ENCODE assay signal across 7 cellular contexts in genomic region chr12:111835531-111836181, GRCh38. TPM values are rescaled to one million over a fixed set of nuclear protein-coding genes. Genes with fewer than 3 reads are reported as not detected.
DNase-seq lines count a peak whose midpoint lies in the region; ATAC-seq and TF ChIP-seq lines count a peak whose summit lies in the region.
"Not testable (repeated sequence)": the region's sequence is repeated elsewhere in the genome, so short reads cannot be mapped to it uniquely, and the experiment has no call there.

No MANE protein-coding gene starts in this region.

- not testable (repeated sequence) for H3K23ac ChIP-seq in mesenchymal stem cell (ENCODE audit: low read length in 2 of 2); trophoblast cell (ENCODE audit: low read length)

- peaks cover 26% of the 10 kb centered on the region for H3K36me3 Mint-ChIP-seq in CD8-positive, alpha-beta T cell
- H3K36me3 Mint-ChIP-seq in activated T-helper 17 cell treated with anti-CD3 and anti-CD28 coated beads, Interleukin-2, amount 50 U/mL, for 72 hours (ENCODE audit: low read depth): peaks cover 21% of the 10 kb centered on the region

- H3K4me3 ChIP-seq in CD8-positive, alpha-beta T cell (ENCODE audit: low read depth, low read length); PC-9; left ventricle myocardium inferior; mesenchymal stem cell (ENCODE audit: insufficient read depth in 1 of 2, low read depth in 1 of 2, low read length in 2 of 2); trophoblast cell (ENCODE audit: low read depth, low read length): not testable (repeated sequence)
- peak overlapping the region; percentile 45; the same call in 1 of the 2 replicates for H3K4me3 ChIP-seq in HL-60 (replicated peaks; ENCODE audit: insufficient read depth, low read length)

- peak overlapping the region; percentile 60 for H3K27ac Mint-ChIP-seq in CD8-positive, alpha-beta T cell
- H3K27ac Mint-ChIP-seq in activated T-helper 17 cell treated with anti-CD3 and anti-CD28 coated beads, Interleukin-2, amount 50 U/mL, for 72 hours: not testable (repeated sequence)

- not testable (repeated sequence) for H2AK5ac ChIP-seq in mesenchymal stem cell (ENCODE audit: low read length, severe bottlenecking); trophoblast cell (ENCODE audit: low read length)

- CTCF ChIA-PET in CD8-positive, alpha-beta T cell (lab: Charles Lee): interaction anchor here (0.8 to 1.3 kb wide), 2 partner anchors 10 to 22 kb away, joined by 4 read pairs; no protein-coding TSS in a partner anchor
- CTCF ChIA-PET in PC-9 (lab: Charles Lee): not testable (repeated sequence)

- peak overlapping the region; percentile 15 for H4K91ac ChIP-seq in mesenchymal stem cell (ENCODE audit: low read length)
- not testable (repeated sequence) for H4K91ac ChIP-seq in trophoblast cell (ENCODE audit: low read depth, low read length)

- peak overlapping the region; percentile 76; the same call in 1 of the 2 replicates for H2AFZ ChIP-seq in PC-9
- not testable (repeated sequence) for H2AFZ ChIP-seq in mesenchymal stem cell (ENCODE audit: low read depth, low read length); trophoblast cell (ENCODE audit: insufficient read depth, low read length, poor library complexity)

- not testable (repeated sequence) for H3K36me3 ChIP-seq in CD8-positive, alpha-beta T cell (ENCODE audit: insufficient read depth, low read length); PC-9 (ENCODE audit: low read depth); trophoblast cell (ENCODE audit: control insufficient read depth in 1 of 2, insufficient read depth in 2 of 2, low read length in 2 of 2)
- H3K36me3 ChIP-seq in left ventricle myocardium inferior: peaks cover 12% of the 10 kb centered on the region
- peaks cover 0 to 11% of the 10 kb centered on the region in 2 experiments for H3K36me3 ChIP-seq in mesenchymal stem cell (ENCODE audit: control insufficient read depth in 1 of 2, insufficient read depth in 2 of 2, low read depth in 1 of 2, low read length in 2 of 2)

- not testable (repeated sequence) for ATAC-seq in CD8-positive, alpha-beta T cell; activated T-helper 17 cell treated with anti-CD3 and anti-CD28 coated beads, Interleukin-2, amount 50 U/mL, for 72 hours (replicated peaks)

- not testable (repeated sequence) for H3K27me3 Mint-ChIP-seq in CD8-positive, alpha-beta T cell (ENCODE audit: low read depth); activated T-helper 17 cell treated with anti-CD3 and anti-CD28 coated beads, Interleukin-2, amount 50 U/mL, for 72 hours

- POLR2A ChIA-PET in CD8-positive, alpha-beta T cell (lab: Charles Lee); PC-9 (lab: Charles Lee; ENCODE audit: unreplicated experiment): not testable (repeated sequence)

- not testable (repeated sequence) for H3K79me1 ChIP-seq in mesenchymal stem cell (replicated peaks; ENCODE audit: low read length, poor library complexity, severe bottlenecking); trophoblast cell (ENCODE audit: low read length)

- H3K79me2 ChIP-seq in PC-9 (ENCODE audit: low read depth): peaks cover 11% of the 10 kb centered on the region
- not testable (repeated sequence) for H3K79me2 ChIP-seq in trophoblast cell (ENCODE audit: control insufficient read depth, insufficient read depth, low read length, poor library complexity)

- not testable (repeated sequence) for H4K20me1 ChIP-seq in PC-9 (ENCODE audit: insufficient read depth)

- H4K8ac ChIP-seq in mesenchymal stem cell (ENCODE audit: low read length): not testable (repeated sequence)
- H4K8ac ChIP-seq in trophoblast cell (ENCODE audit: low read depth, low read length): peak overlapping the region; percentile 19

- peak overlapping the region; percentile 43 for H4K12ac ChIP-seq in trophoblast cell (ENCODE audit: low read depth, low read length)

- H3F3A ChIP-seq in PC-9 (ENCODE audit: insufficient read depth, low read depth): not testable (repeated sequence)

- H3K4me2 ChIP-seq in PC-9: peak overlapping the region; percentile 76
- not testable (repeated sequence) for H3K4me2 ChIP-seq in mesenchymal stem cell (ENCODE audit: low read length, poor library complexity, severe bottlenecking); trophoblast cell (ENCODE audit: low read length)

- not testable (repeated sequence) for H2BK15ac ChIP-seq in mesenchymal stem cell (ENCODE audit: low read depth, poor library complexity, severe bottlenecking)

- H3K4me3 Mint-ChIP-seq in CD8-positive, alpha-beta T cell: not testable (repeated sequence)
- peak overlapping the region; percentile 6 for H3K4me3 Mint-ChIP-seq in activated T-helper 17 cell treated with anti-CD3 and anti-CD28 coated beads, Interleukin-2, amount 50 U/mL, for 72 hours

- H3K14ac ChIP-seq in mesenchymal stem cell (ENCODE audit: low read length in 2 of 2); trophoblast cell (ENCODE audit: low read length): not testable (repeated sequence)

- BruUV-seq in PC-9 (replicated peaks; lab: Mats Ljungman, UMichigan): not testable (repeated sequence)

- peaks cover 39% of the 10 kb centered on the region for H3K4me1 Mint-ChIP-seq in CD8-positive, alpha-beta T cell (ENCODE audit: low read depth)
- not testable (repeated sequence) for H3K4me1 Mint-ChIP-seq in activated T-helper 17 cell treated with anti-CD3 and anti-CD28 coated beads, Interleukin-2, amount 50 U/mL, for 72 hours

- WGBS in mesenchymal stem cell: 92% methylated on average over 25 of the region's 28 CpGs
- no CpG with 5 or more reads among the region's 28 CpGs for WGBS in trophoblast cell (ENCODE audit: extremely low coverage, insufficient coverage, insufficient read length)

- intact Hi-C loops in CD8-positive, alpha-beta T cell (cut with DNase I, micrococcal nuclease); PC-9 (cut with micrococcal nuclease; ENCODE audit: unreplicated experiment); left ventricle myocardium inferior (cut with micrococcal nuclease): not testable (repeated sequence)

- peaks cover 17% of the 10 kb centered on the region for H3K4me1 ChIP-seq in CD8-positive, alpha-beta T cell (ENCODE audit: insufficient read depth, low read length)
- H3K4me1 ChIP-seq in PC-9 (replicated peaks; ENCODE audit: insufficient read depth) (peaks cover 15% of the 10 kb centered on the region), left ventricle myocardium inferior (peaks cover 12% of the 10 kb centered on the region)
- H3K4me1 ChIP-seq in mesenchymal stem cell (ENCODE audit: control insufficient read depth, insufficient read depth, low read depth, low read length); trophoblast cell (ENCODE audit: control insufficient read depth in 1 of 2, insufficient read depth in 2 of 2, low read length in 2 of 2): not testable (repeated sequence)

- H3K9me3 ChIP-seq in CD8-positive, alpha-beta T cell (ENCODE audit: low read length); PC-9 (ENCODE audit: insufficient read depth, low read depth); left ventricle myocardium inferior (replicated peaks); mesenchymal stem cell (ENCODE audit: control insufficient read depth, low read length); trophoblast cell (ENCODE audit: insufficient read depth, low read depth, low read length): not testable (repeated sequence)

- not testable (repeated sequence) for H2BK120ac ChIP-seq in mesenchymal stem cell (ENCODE audit: low read depth, low read length); trophoblast cell (ENCODE audit: insufficient read depth, low read length, poor library complexity)

- H3K9me2 ChIP-seq in PC-9 (ENCODE audit: insufficient read depth): not testable (repeated sequence)

- H3K18ac ChIP-seq in mesenchymal stem cell (ENCODE audit: low read depth in 1 of 2, low read length in 2 of 2); trophoblast cell (ENCODE audit: low read length): not testable (repeated sequence)

- TF ChIP-seq CTCF in CD8-positive, alpha-beta T cell (IDR thresholded peaks at IDR 0.05); HL-60 (IDR thresholded peaks at IDR 0.05; ENCODE audit: insufficient read depth, low read length); PC-9 (conservative IDR thresholded peaks at IDR 0.05); left ventricle myocardium inferior (IDR thresholded peaks at IDR 0.05; ENCODE audit: borderline replicate concordance): not testable (repeated sequence)

- not testable (repeated sequence) for H3K9me3 Mint-ChIP-seq in CD8-positive, alpha-beta T cell; activated T-helper 17 cell treated with anti-CD3 and anti-CD28 coated beads, Interleukin-2, amount 50 U/mL, for 72 hours

- H3K27ac ChIP-seq in CD8-positive, alpha-beta T cell (ENCODE audit: low read depth, low read length); PC-9; mesenchymal stem cell (ENCODE audit: low read length, poor library complexity, severe bottlenecking); trophoblast cell (ENCODE audit: low read depth, low read length): not testable (repeated sequence)
- H3K27ac ChIP-seq in HL-60 (replicated peaks): peak overlapping the region; percentile 76
- peak overlapping the region; percentile 61 for H3K27ac ChIP-seq in left ventricle myocardium inferior (replicated peaks)

- not testable (repeated sequence) for H2BK5ac ChIP-seq in mesenchymal stem cell (ENCODE audit: low read depth, low read length, poor library complexity, severe bottlenecking); trophoblast cell (ENCODE audit: low read depth, low read length, poor library complexity)

- H3K9ac ChIP-seq in mesenchymal stem cell (ENCODE audit: low read length); trophoblast cell (ENCODE audit: low read length): not testable (repeated sequence)

- H2BK12ac ChIP-seq in mesenchymal stem cell (ENCODE audit: low read length in 2 of 2); trophoblast cell (ENCODE audit: low read length): not testable (repeated sequence)

- not testable (repeated sequence) for H3K27me3 ChIP-seq in CD8-positive, alpha-beta T cell (ENCODE audit: insufficient read depth, low read length); HL-60 (ENCODE audit: insufficient read depth, poor library complexity, severe bottlenecking); PC-9 (ENCODE audit: insufficient read depth, low read depth); left ventricle myocardium inferior (ENCODE audit: low read depth); mesenchymal stem cell (ENCODE audit: control insufficient read depth in 1 of 2, insufficient read depth in 1 of 2, low read length in 2 of 2); trophoblast cell (ENCODE audit: insufficient read depth, low read length)

- not testable (repeated sequence) for DNase-seq in CD8-positive, alpha-beta T cell; HL-60 (ENCODE audit: low read depth in 1 of 2, low spot score in 1 of 2); PC-9; left ventricle myocardium inferior; mesenchymal stem cell; trophoblast cell

- H3K4ac ChIP-seq in mesenchymal stem cell (ENCODE audit: low read depth in 1 of 2, low read length in 2 of 2); trophoblast cell (ENCODE audit: low read depth, low read length): not testable (repeated sequence)

RNA-seq across cellular contexts. Expression of gene MAPKAPK5, which starts 6.4 kb away (rescaled TPM):
- total RNA-seq in CD8-positive, alpha-beta T cell: 10 to 100 TPM; 65.6 to 68.0 TPM
- total RNA-seq in PC-9 (2021) (45.0 and 64.7 TPM in 2 replicates), left ventricle myocardium inferior (26.2 TPM)
- total RNA-seq in activated T-helper 17 cell treated with anti-CD3 and anti-CD28 coated beads, Interleukin-2, amount 50 U/mL, for 72 hours: 10 to 100 TPM; 42.7 to 46.7 TPM
- polyA plus RNA-seq in mesenchymal stem cell (2013, experiment 1 of 2): 18.2 TPM
- polyA plus RNA-seq in mesenchymal stem cell (2013, experiment 2 of 2): 18.5 TPM
- polyA plus RNA-seq in trophoblast cell (2013): 23.3 and 23.4 TPM in 2 replicates
